9 cellular contexts compared by ENCODE assay signal in genomic region chr4:89640620-89641366, GRCh38.
DNase-seq lines count a peak whose midpoint lies in the region; ATAC-seq, FAIRE-seq and TF ChIP-seq lines count a peak whose summit lies in the region.
"Had no signal": no experiment of that assay in that cellular context is flagged by ENCODE, and none has a peak within 500 bp of the region (broad histone marks: within the 10 kb centered on the region; RNA-seq: fewer than 3 reads in every experiment).

No MANE protein-coding gene starts in this region.

- DNase-seq in astrocyte (ENCODE audit: low read depth) (peak; percentile 51), kidney (peak; percentile 62), immature natural killer cell (no peak), NCI-H2227 treated with DMSO at 0.1 percent for 48 hours (lab: John Stamatoyannopoulos, UW) (no peak)

- FAIRE-seq in astrocyte (lab: Jason Lieb, UNC): no peak
- FAIRE-seq in kidney (lab: Jason Lieb, UNC): no peak

- intact Hi-C loops in kidney (cut with DNase I): no loop called here

- H4K20me1 ChIP-seq in astrocyte (ENCODE audit: insufficient read depth, low read length): no peaks in the 10 kb centered on the region

- no peaks in the 10 kb centered on the region for H3K27me3 ChIP-seq in astrocyte (ENCODE audit: insufficient read depth, low read length)

- H3K9me3 Mint-ChIP-seq in astrocyte (ENCODE audit: unreplicated experiment) (no peaks in the 10 kb centered on the region), immature natural killer cell (peaks cover 0 to 1% (median 0%) of the 10 kb centered on the region in 6 donors)
- H3K9me3 Mint-ChIP-seq: central memory CD8-positive, alpha-beta T cell had no signal

- H3K9ac ChIP-seq in astrocyte (ENCODE audit: low read length) (no peak overlapping the region), kidney (ENCODE audit: low read length in 2 of 2) (no peak overlapping the region)

- H3K4me1 Mint-ChIP-seq in astrocyte (ENCODE audit: low read depth, unreplicated experiment) (no peaks in the 10 kb centered on the region), immature natural killer cell (no peaks in the 10 kb centered on the region)
- H3K4me1 Mint-ChIP-seq: central memory CD8-positive, alpha-beta T cell had no signal

- H3K4me3 Mint-ChIP-seq in astrocyte (ENCODE audit: unreplicated experiment): peak overlapping the region; percentile 75
- H3K4me3 Mint-ChIP-seq in immature natural killer cell: no peak overlapping the region
- H3K4me3 Mint-ChIP-seq: central memory CD8-positive, alpha-beta T cell had no signal

- H3K27ac Mint-ChIP-seq in astrocyte (ENCODE audit: unreplicated experiment) (peak overlapping the region; percentile 95), immature natural killer cell (no peak overlapping the region)

- H3K4me3 ChIP-seq in astrocyte (ENCODE audit: insufficient read depth, low read depth, low read length): no peak overlapping the region
- peak overlapping the region; percentile 4 to 32 for H3K4me3 ChIP-seq in kidney (ENCODE audit: low read length in 2 of 2)

- H3K36me3 ChIP-seq in astrocyte (ENCODE audit: insufficient read depth, low read length): no peaks in the 10 kb centered on the region
- H3K36me3 ChIP-seq in kidney (ENCODE audit: control insufficient read depth in 1 of 2, insufficient read depth in 2 of 2, low read length in 2 of 2): no peaks in the 10 kb centered on the region

- H3K36me3 Mint-ChIP-seq in astrocyte (ENCODE audit: low read depth, unreplicated experiment) (no peaks in the 10 kb centered on the region), immature natural killer cell (no peaks in the 10 kb centered on the region)

- no peaks in the 10 kb centered on the region for H3K27me3 Mint-ChIP-seq in astrocyte (ENCODE audit: low read depth, unreplicated experiment)
- peaks cover 0 to 2% (median 0%) of the 10 kb centered on the region in 3 donors for H3K27me3 Mint-ChIP-seq in immature natural killer cell (ENCODE audit: low read depth in 3 of 3)

- no peaks in the 10 kb centered on the region for H3K79me2 ChIP-seq in astrocyte (ENCODE audit: insufficient read depth, low read length)

- no peaks in the 10 kb centered on the region for H3K9me3 ChIP-seq in astrocyte (ENCODE audit: insufficient read depth, low read depth, low read length)
- no peaks in the 10 kb centered on the region for H3K9me3 ChIP-seq in kidney (ENCODE audit: control insufficient read depth in 1 of 2, low read length in 2 of 2)

- peak; percentile 76 for ATAC-seq in HG02973 (IDR thresholded peaks at IDR 0.05; ENCODE audit: unreplicated experiment)
- ATAC-seq in HG02642 (IDR thresholded peaks at IDR 0.05; ENCODE audit: poor library complexity, unreplicated experiment): no peak
- ATAC-seq in GM18520 (IDR thresholded peaks at IDR 0.05; ENCODE audit: unreplicated experiment): no peak

- H3K27ac ChIP-seq in C4-2B (no peak overlapping the region), astrocyte (ENCODE audit: low read depth, low read length) (no peak overlapping the region), kidney (ENCODE audit: low read depth in 2 of 2, low read length in 2 of 2) (no peak overlapping the region)

- peak overlapping the region; percentile 78 for H2AFZ ChIP-seq in astrocyte (ENCODE audit: low read depth, low read length)

- H3K4me1 ChIP-seq in astrocyte (ENCODE audit: insufficient read depth, low read length): peaks cover 3% of the 10 kb centered on the region
- no peaks in the 10 kb centered on the region for H3K4me1 ChIP-seq in kidney (ENCODE audit: control insufficient read depth in 1 of 2, insufficient read depth in 1 of 2, low read depth in 1 of 2, low read length in 2 of 2)

- peak overlapping the region; percentile 65 for H3K4me2 ChIP-seq in astrocyte (ENCODE audit: low read length)

- TF ChIP-seq CTCF in C4-2B (conservative IDR thresholded peaks at IDR 0.05) (peak; percentile 77), astrocyte (IDR thresholded peaks at IDR 0.05; ENCODE audit: insufficient read depth, low read depth, low read length) (peak; percentile 54), kidney (IDR thresholded peaks at IDR 0.05; ENCODE audit: borderline replicate concordance, extremely low read depth, insufficient read depth) (peak; percentile 38)

Comparison
In these comparisons a context has a peak if more than half of its experiments do, and no peak if none do; other contexts are left out.
1. DNase-seq: peak in astrocyte (single experiment) and kidney (single experiment); none in immature natural killer cell (0 of 3) and NCI-H2227 treated with DMSO at 0.1 percent for 48 hours (single experiment).
2. Peak in every context shown above with its lines, with median percentiles within 50 percentile points of each other: CTCF ChIP-seq.